ENCODE assay signal across 1 cellular context in the genomic region with DNA sequence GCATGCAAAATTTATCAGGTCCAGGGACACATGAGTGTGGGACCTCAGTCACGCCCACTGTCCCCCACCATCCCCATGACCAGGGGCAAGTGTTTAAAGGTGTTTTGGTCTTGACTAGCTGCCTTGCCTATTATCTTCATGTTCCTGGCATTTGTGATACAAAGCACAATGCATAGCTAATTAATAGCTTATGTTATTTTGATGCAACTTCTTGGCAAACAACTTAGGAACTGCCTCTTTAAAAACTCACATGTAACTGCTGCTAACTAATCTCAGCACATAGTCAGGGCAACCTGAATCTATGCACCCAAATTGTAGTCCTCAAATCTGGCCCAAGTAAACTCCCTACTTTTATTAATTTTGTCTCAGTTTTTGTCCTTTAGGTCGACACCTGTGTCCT.
TF ChIP-seq lines count a peak whose summit lies in the region.

No MANE protein-coding gene starts in this region.

TF ChIP-seq in GM23338, 12 proteins besides CTCF, POLR2A, EP300 and RAD21 (continued from another document):
- TF ChIP-seq, protein P1, sequence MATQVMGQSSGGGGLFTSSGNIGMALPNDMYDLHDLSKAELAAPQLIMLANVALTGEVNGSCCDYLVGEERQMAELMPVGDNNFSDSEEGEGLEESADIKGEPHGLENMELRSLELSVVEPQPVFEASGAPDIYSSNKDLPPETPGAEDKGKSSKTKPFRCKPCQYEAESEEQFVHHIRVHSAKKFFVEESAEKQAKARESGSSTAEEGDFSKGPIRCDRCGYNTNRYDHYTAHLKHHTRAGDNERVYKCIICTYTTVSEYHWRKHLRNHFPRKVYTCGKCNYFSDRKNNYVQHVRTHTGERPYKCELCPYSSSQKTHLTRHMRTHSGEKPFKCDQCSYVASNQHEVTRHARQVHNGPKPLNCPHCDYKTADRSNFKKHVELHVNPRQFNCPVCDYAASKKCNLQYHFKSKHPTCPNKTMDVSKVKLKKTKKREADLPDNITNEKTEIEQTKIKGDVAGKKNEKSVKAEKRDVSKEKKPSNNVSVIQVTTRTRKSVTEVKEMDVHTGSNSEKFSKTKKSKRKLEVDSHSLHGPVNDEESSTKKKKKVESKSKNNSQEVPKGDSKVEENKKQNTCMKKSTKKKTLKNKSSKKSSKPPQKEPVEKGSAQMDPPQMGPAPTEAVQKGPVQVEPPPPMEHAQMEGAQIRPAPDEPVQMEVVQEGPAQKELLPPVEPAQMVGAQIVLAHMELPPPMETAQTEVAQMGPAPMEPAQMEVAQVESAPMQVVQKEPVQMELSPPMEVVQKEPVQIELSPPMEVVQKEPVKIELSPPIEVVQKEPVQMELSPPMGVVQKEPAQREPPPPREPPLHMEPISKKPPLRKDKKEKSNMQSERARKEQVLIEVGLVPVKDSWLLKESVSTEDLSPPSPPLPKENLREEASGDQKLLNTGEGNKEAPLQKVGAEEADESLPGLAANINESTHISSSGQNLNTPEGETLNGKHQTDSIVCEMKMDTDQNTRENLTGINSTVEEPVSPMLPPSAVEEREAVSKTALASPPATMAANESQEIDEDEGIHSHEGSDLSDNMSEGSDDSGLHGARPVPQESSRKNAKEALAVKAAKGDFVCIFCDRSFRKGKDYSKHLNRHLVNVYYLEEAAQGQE (IDR thresholded peaks at IDR 0.05; ENCODE audit: unreplicated experiment), result no peak
- no peak for TF ChIP-seq POLR2AphosphoS5 (IDR thresholded peaks at IDR 0.05; ENCODE audit: low read depth)
- no peak for TF ChIP-seq ZNF331 (CRISPR knock-in tag; IDR thresholded peaks at IDR 0.05; ENCODE audit: low read depth)
- TF ChIP-seq, protein P2, sequence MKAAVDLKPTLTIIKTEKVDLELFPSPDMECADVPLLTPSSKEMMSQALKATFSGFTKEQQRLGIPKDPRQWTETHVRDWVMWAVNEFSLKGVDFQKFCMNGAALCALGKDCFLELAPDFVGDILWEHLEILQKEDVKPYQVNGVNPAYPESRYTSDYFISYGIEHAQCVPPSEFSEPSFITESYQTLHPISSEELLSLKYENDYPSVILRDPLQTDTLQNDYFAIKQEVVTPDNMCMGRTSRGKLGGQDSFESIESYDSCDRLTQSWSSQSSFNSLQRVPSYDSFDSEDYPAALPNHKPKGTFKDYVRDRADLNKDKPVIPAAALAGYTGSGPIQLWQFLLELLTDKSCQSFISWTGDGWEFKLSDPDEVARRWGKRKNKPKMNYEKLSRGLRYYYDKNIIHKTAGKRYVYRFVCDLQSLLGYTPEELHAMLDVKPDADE (IDR thresholded peaks at IDR 0.05), result no peak
- no peak for TF ChIP-seq STAT1 (IDR thresholded peaks at IDR 0.05; ENCODE audit: unreplicated experiment)
- no peak for TF ChIP-seq NANOG (IDR thresholded peaks at IDR 0.05; ENCODE audit: borderline replicate concordance)
- no peak for TF ChIP-seq ZNF114 (CRISPR knock-in tag; IDR thresholded peaks at IDR 0.05)
- no peak for TF ChIP-seq EZH2phosphoT487 (IDR thresholded peaks at IDR 0.05; ENCODE audit: unreplicated experiment)
TF ChIP-seq in GM23338: peak in this region for 0.
